20 cellular contexts compared by ENCODE assay signal in genomic region chr2:15273452-15273851, GRCh38.
"Had no signal": no experiment of that assay in that cellular context is flagged by ENCODE, and none has a peak within 500 bp of the region (broad histone marks: within the 10 kb centered on the region; RNA-seq: fewer than 3 reads in every experiment).

No MANE protein-coding gene starts in this region.

- H3K9me3 ChIP-seq: esophagus squamous epithelium, gastroesophageal sphincter, left ventricle myocardium inferior, sigmoid colon, suprapubic skin, thyroid gland, upper lobe of left lung, vagina had no signal

- H3K9me3 Mint-ChIP-seq: effector memory CD8-positive, alpha-beta T cell; immature natural killer cell; naive thymus-derived CD8-positive, alpha-beta T cell; neural crest cell had no signal

- ATAC-seq: effector memory CD8-positive, alpha-beta T cell; gastroesophageal sphincter; naive thymus-derived CD8-positive, alpha-beta T cell; stimulated activated naive CD8-positive, alpha-beta T cell treated with anti-CD3 and anti-CD28 coated beads, Interleukin-15, Interleukin-2, amounts not matched to agents 100 U/mL and 50 U/mL, for 24 hours had no signal

- DNase-seq: effector memory CD8-positive, alpha-beta T cell; esophagus squamous epithelium; foreskin fibroblast; glutamatergic neuron; immature natural killer cell; left ventricle myocardium inferior; naive thymus-derived CD8-positive, alpha-beta T cell; posterior cingulate gyrus; sigmoid colon; stimulated activated CD4-positive, alpha-beta T cell treated with anti-CD3 and anti-CD28 coated beads, Interleukin-12 subunit alpha, Interleukin-12 subunit beta, amount 100 ng/mL, for 4 hours; stimulated activated naive CD8-positive, alpha-beta T cell treated with anti-CD3 and anti-CD28 coated beads, Interleukin-15, Interleukin-2, amounts not matched to agents 100 U/mL and 50 U/mL, for 24 hours; thyroid gland; upper lobe of left lung had no signal

- H3K4me1 Mint-ChIP-seq: immature natural killer cell had no signal

- H3K27ac ChIP-seq: epithelial cell of prostate, esophagus squamous epithelium, gastroesophageal sphincter, left ventricle myocardium inferior, sigmoid colon, skin epidermis, suprapubic skin, thyroid gland, upper lobe of left lung, vagina had no signal

- H3K27me3 ChIP-seq: esophagus squamous epithelium, gastroesophageal sphincter, sigmoid colon, suprapubic skin, thyroid gland, upper lobe of left lung, vagina had no signal

- H3K4me3 Mint-ChIP-seq: effector memory CD8-positive, alpha-beta T cell; immature natural killer cell; naive thymus-derived CD8-positive, alpha-beta T cell; neural crest cell had no signal

- H3K4me3 ChIP-seq: esophagus squamous epithelium, gastroesophageal sphincter, left ventricle myocardium inferior, lung, sigmoid colon, skin epidermis, suprapubic skin, thyroid gland, upper lobe of left lung, vagina had no signal

- H3K4me1 ChIP-seq: esophagus squamous epithelium, gastroesophageal sphincter, left ventricle myocardium inferior, suprapubic skin, thyroid gland, upper lobe of left lung, vagina had no signal

- H3K27ac Mint-ChIP-seq: effector memory CD8-positive, alpha-beta T cell; naive thymus-derived CD8-positive, alpha-beta T cell had no signal

- H3K27me3 Mint-ChIP-seq: effector memory CD8-positive, alpha-beta T cell; naive thymus-derived CD8-positive, alpha-beta T cell had no signal
